ENCODE assay signal across 22 cellular contexts in the genomic region with DNA sequence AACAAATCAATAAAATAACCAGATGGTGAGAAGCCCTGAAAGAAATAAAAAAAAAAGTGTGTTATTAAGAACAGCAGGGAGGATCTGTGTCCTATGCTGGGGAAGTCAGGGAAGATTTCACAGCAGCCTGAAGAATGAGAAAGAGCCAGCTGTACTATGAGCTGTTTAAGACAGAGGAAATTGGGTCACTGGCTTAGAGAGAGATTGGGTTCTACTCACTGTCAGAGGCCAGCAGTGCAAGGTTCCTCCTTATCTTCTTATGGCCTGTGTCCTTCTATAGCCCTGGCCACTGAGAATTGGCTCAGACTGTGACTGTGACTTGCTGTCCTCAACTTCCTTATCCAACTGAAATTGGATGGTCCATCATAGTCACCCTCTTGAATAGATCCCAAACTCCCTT. TPM values are rescaled to one million over a fixed set of nuclear protein-coding genes. Genes with fewer than 3 reads are reported as not detected.
A peak's percentile ranks its signal among the peaks of the same experiment; 100 is the strongest.
DNase-seq lines count a peak whose midpoint lies in the region; ATAC-seq and TF ChIP-seq lines count a peak whose summit lies in the region.
"Had no signal": no experiment of that assay in that cellular context is flagged by ENCODE, and none has a peak within 500 bp of the region (broad histone marks: within the 10 kb centered on the region; RNA-seq: fewer than 3 reads in every experiment).

No MANE protein-coding gene starts in this region.

- H3K4me1 Mint-ChIP-seq in CD14-positive monocyte = peaks cover 46% of the 10 kb centered on the region
- H3K4me1 Mint-ChIP-seq in activated T-helper 17 cell treated with anti-CD3 and anti-CD28 coated beads, Interleukin-2, amount 50 U/mL, for 72 hours = peaks cover 16% of the 10 kb centered on the region
- H3K4me1 Mint-ChIP-seq in activated naive CD8-positive, alpha-beta T cell treated with anti-CD3 and anti-CD28 coated beads, Interleukin-2, amount 50 U/mL, for 24 hours = peaks cover 15% of the 10 kb centered on the region

- no peak for ATAC-seq in activated T-helper 17 cell treated with anti-CD3 and anti-CD28 coated beads, Interleukin-2, amount 50 U/mL, for 72 hours (replicated peaks)
- ATAC-seq in right cardiac atrium (peak; percentile 45 to 50), GM18867 (IDR thresholded peaks at IDR 0.05; ENCODE audit: unreplicated experiment) (no peak)
- ATAC-seq in activated naive CD8-positive, alpha-beta T cell treated with anti-CD3 and anti-CD28 coated beads, Interleukin-2, amount 50 U/mL, for 24 hours = no peak
- ATAC-seq: gastroesophageal sphincter; HCT116; natural killer cell; pancreas; stimulated activated effector memory CD8-positive, alpha-beta T cell treated with anti-CD3 and anti-CD28 coated beads, Interleukin-12 subunit alpha, Interleukin-12 subunit beta, amount 100 ng/mL, for 72 hours had no signal

- H3K4me1 ChIP-seq in right cardiac atrium (ENCODE audit: control insufficient read depth, insufficient read depth, low read length) = peaks cover 1% of the 10 kb centered on the region

- H3K27ac Mint-ChIP-seq in CD14-positive monocyte = peak overlapping the region; percentile 32 to 99 (median 91)
- peak overlapping the region; percentile 12 for H3K27ac Mint-ChIP-seq in activated T-helper 17 cell treated with anti-CD3 and anti-CD28 coated beads, Interleukin-2, amount 50 U/mL, for 72 hours
- H3K27ac Mint-ChIP-seq in activated naive CD8-positive, alpha-beta T cell treated with anti-CD3 and anti-CD28 coated beads, Interleukin-2, amount 50 U/mL, for 24 hours = no peak overlapping the region
- H3K27ac Mint-ChIP-seq: activated B cell treated with CpG ODN at 0.5 μM for 24 hours; activated CD4-positive, alpha-beta memory T cell treated with anti-CD3 and anti-CD28 coated beads for 36 hours; natural killer cell; stimulated activated effector memory CD8-positive, alpha-beta T cell treated with anti-CD3 and anti-CD28 coated beads, Interleukin-12 subunit alpha, Interleukin-12 subunit beta, amount 100 ng/mL, for 72 hours had no signal

- no peaks in the 10 kb centered on the region for H3K9me3 ChIP-seq in right cardiac atrium (ENCODE audit: control insufficient read depth, low read length)
- H3K9me3 ChIP-seq: gastroesophageal sphincter, pancreas had no signal

- H3K4me3 ChIP-seq in right cardiac atrium (ENCODE audit: low read length) = no peak overlapping the region
- H3K4me3 ChIP-seq: cardiac muscle cell, gastroesophageal sphincter, pancreas had no signal

- intact Hi-C loops in CD14-positive monocyte (cut with micrococcal nuclease) (loop anchor here (5.0 kb wide), 3 partner anchors 57 to 173 kb away; a partner anchor contains a TSS), right cardiac atrium (cut with DNase I) (loop anchor here in 3 of 4 donors (5.0 to 10.0 kb wide), 4 partner anchors 57 to 430 kb away; no protein-coding TSS in a partner anchor)

- no peaks in the 10 kb centered on the region for H3K27me3 ChIP-seq in right cardiac atrium (ENCODE audit: control insufficient read depth, insufficient read depth)
- H3K27me3 ChIP-seq: cardiac muscle cell, gastroesophageal sphincter, pancreas had no signal

- peaks cover 0 to 2% (median 0%) of the 10 kb centered on the region in 7 donors for H3K9me3 Mint-ChIP-seq in CD14-positive monocyte
- H3K9me3 Mint-ChIP-seq in activated T-helper 17 cell treated with anti-CD3 and anti-CD28 coated beads, Interleukin-2, amount 50 U/mL, for 72 hours = no peaks in the 10 kb centered on the region
- no peaks in the 10 kb centered on the region for H3K9me3 Mint-ChIP-seq in activated naive CD8-positive, alpha-beta T cell treated with anti-CD3 and anti-CD28 coated beads, Interleukin-2, amount 50 U/mL, for 24 hours
- H3K9me3 Mint-ChIP-seq: activated B cell treated with CpG ODN at 0.5 μM for 24 hours; activated CD4-positive, alpha-beta memory T cell treated with anti-CD3 and anti-CD28 coated beads for 36 hours; natural killer cell; stimulated activated effector memory CD8-positive, alpha-beta T cell treated with anti-CD3 and anti-CD28 coated beads, Interleukin-12 subunit alpha, Interleukin-12 subunit beta, amount 100 ng/mL, for 72 hours had no signal

- H3K27me3 Mint-ChIP-seq in CD14-positive monocyte (ENCODE audit: low read depth in 3 of 3) = peaks cover 0 to 2% (median 0%) of the 10 kb centered on the region in 3 donors
- no peaks in the 10 kb centered on the region for H3K27me3 Mint-ChIP-seq in activated T-helper 17 cell treated with anti-CD3 and anti-CD28 coated beads, Interleukin-2, amount 50 U/mL, for 72 hours
- peaks cover 3% of the 10 kb centered on the region for H3K27me3 Mint-ChIP-seq in activated naive CD8-positive, alpha-beta T cell treated with anti-CD3 and anti-CD28 coated beads, Interleukin-2, amount 50 U/mL, for 24 hours
- H3K27me3 Mint-ChIP-seq: activated B cell treated with CpG ODN at 0.5 μM for 24 hours had no signal

- no peak for TF ChIP-seq CTCF in CD14-positive monocyte (IDR thresholded peaks at IDR 0.05)

- no peak overlapping the region for H3K27ac ChIP-seq in right cardiac atrium (ENCODE audit: low read length)
- H3K27ac ChIP-seq: cardiac muscle cell, gastroesophageal sphincter, pancreas had no signal

- peak; percentile 75 for DNase-seq in CD14-positive monocyte (ENCODE audit: low spot score)
- peak; percentile 70 for DNase-seq in NCI-H2227 treated with DMSO at 0.1 percent for 48 hours (lab: John Stamatoyannopoulos, UW)
- DNase-seq in right cardiac atrium = no peak
- no peak for DNase-seq in effector CD8-positive, alpha-beta T cell (lab: John Stamatoyannopoulos, UW)
- DNase-seq in superior temporal gyrus (ENCODE audit: extremely low spot score) = no peak
- DNase-seq in activated naive CD8-positive, alpha-beta T cell treated with anti-CD3 and anti-CD28 coated beads, Interleukin-2, amount 50 U/mL, for 24 hours = no peak
- DNase-seq: activated B cell treated with CpG ODN at 0.5 μM for 24 hours; activated CD4-positive, alpha-beta memory T cell treated with anti-CD3 and anti-CD28 coated beads for 36 hours; activated T-cell treated with anti-CD3 and anti-CD28 coated beads for 4 hours; DMS79; Karpas-422; natural killer cell; NCI-H1048; NCI-H2029 treated with DMSO at 0.1 percent for 48 hours; NCI-H524 treated with DMSO at 0.1 percent for 48 hours; pancreas had no signal

- H3K36me3 Mint-ChIP-seq in CD14-positive monocyte = no peaks in the 10 kb centered on the region
- no peaks in the 10 kb centered on the region for H3K36me3 Mint-ChIP-seq in activated T-helper 17 cell treated with anti-CD3 and anti-CD28 coated beads, Interleukin-2, amount 50 U/mL, for 72 hours (ENCODE audit: low read depth)
- H3K36me3 Mint-ChIP-seq in activated naive CD8-positive, alpha-beta T cell treated with anti-CD3 and anti-CD28 coated beads, Interleukin-2, amount 50 U/mL, for 24 hours (ENCODE audit: low read depth) = no peaks in the 10 kb centered on the region
- H3K36me3 Mint-ChIP-seq: activated CD4-positive, alpha-beta memory T cell treated with anti-CD3 and anti-CD28 coated beads for 36 hours; natural killer cell; stimulated activated effector memory CD8-positive, alpha-beta T cell treated with anti-CD3 and anti-CD28 coated beads, Interleukin-12 subunit alpha, Interleukin-12 subunit beta, amount 100 ng/mL, for 72 hours had no signal

- H3K4me3 Mint-ChIP-seq in CD14-positive monocyte = peak overlapping the region in 1 of 2 donors; percentile 46
- H3K4me3 Mint-ChIP-seq in activated T-helper 17 cell treated with anti-CD3 and anti-CD28 coated beads, Interleukin-2, amount 50 U/mL, for 72 hours = no peak overlapping the region
- H3K4me3 Mint-ChIP-seq in activated naive CD8-positive, alpha-beta T cell treated with anti-CD3 and anti-CD28 coated beads, Interleukin-2, amount 50 U/mL, for 24 hours = no peak overlapping the region
- H3K4me3 Mint-ChIP-seq: activated B cell treated with CpG ODN at 0.5 μM for 24 hours; activated CD4-positive, alpha-beta memory T cell treated with anti-CD3 and anti-CD28 coated beads for 36 hours; natural killer cell; stimulated activated effector memory CD8-positive, alpha-beta T cell treated with anti-CD3 and anti-CD28 coated beads, Interleukin-12 subunit alpha, Interleukin-12 subunit beta, amount 100 ng/mL, for 72 hours had no signal

RNA-seq across cellular contexts. Expression of a gene that starts 54.8 kb away (rescaled TPM):
- polyA plus RNA-seq in CD14-positive monocyte = 10 to 100 TPM; 12.8 to 20.2 TPM
- total RNA-seq in activated T-helper 17 cell treated with anti-CD3 and anti-CD28 coated beads, Interleukin-2, amount 50 U/mL, for 72 hours = 10 to 100 TPM in 1 of 2 donors, 1 to 10 TPM in 1; 8.5 to 15.3 TPM
- total RNA-seq in right cardiac atrium = 10 to 100 TPM; 16.3 to 18.6 (median 17.2) TPM
- 18.7 TPM for polyA plus RNA-seq in right cardiac atrium

Comparison
In these comparisons a context has a peak if more than half of its experiments do, and no peak if none do; other contexts are left out.
1. DNase-seq: peak in CD14-positive monocyte (single experiment) and NCI-H2227 treated with DMSO at 0.1 percent for 48 hours (single experiment); none in right cardiac atrium (0 of 3), effector CD8-positive, alpha-beta T cell (single experiment), superior temporal gyrus (single experiment) and activated naive CD8-positive, alpha-beta T cell treated with anti-CD3 and anti-CD28 coated beads, Interleukin-2, amount 50 U/mL, for 24 hours (single experiment).
2. ATAC-seq: peak in right cardiac atrium (2 of 2); none in activated T-helper 17 cell treated with anti-CD3 and anti-CD28 coated beads, Interleukin-2, amount 50 U/mL, for 72 hours (single experiment), GM18867 (single experiment) and activated naive CD8-positive, alpha-beta T cell treated with anti-CD3 and anti-CD28 coated beads, Interleukin-2, amount 50 U/mL, for 24 hours (single experiment).